17 cellular contexts compared by ENCODE assay signal in genomic region chr3:138682674-138683073, GRCh38.
DNase-seq lines count a peak whose midpoint lies in the region; ATAC-seq and TF ChIP-seq lines count a peak whose summit lies in the region.
"Had no signal": no experiment of that assay in that cellular context is flagged by ENCODE, and none has a peak within 500 bp of the region (broad histone marks: within the 10 kb centered on the region; RNA-seq: fewer than 3 reads in every experiment).

No MANE protein-coding gene starts in this region.

- H3K4me1 Mint-ChIP-seq in glutamatergic neuron (ENCODE audit: low read depth, unreplicated experiment), result peaks cover 20% of the 10 kb centered on the region
- H3K4me1 Mint-ChIP-seq in progenitor cell of endocrine pancreas (ENCODE audit: low read depth), result peaks cover 33% of the 10 kb centered on the region

- POLR2A ChIA-PET in Panc1 (lab: Charles Lee), result no interaction called here

- H3K4me2 ChIP-seq in DOHH2 (ENCODE audit: low read length), result 0 out of 2 replicates have a peak overlapping the region, but pooled peaks have one; percentile 7
- H3K4me2 ChIP-seq: BLaER1 had no signal

- no peaks in the 10 kb centered on the region for H3K9me3 ChIP-seq in DOHH2 (ENCODE audit: control insufficient read depth, insufficient read depth, low read length)
- H3K9me3 ChIP-seq in Panc1 (ENCODE audit: control insufficient read depth, insufficient read depth, low read depth, low read length), result no peaks in the 10 kb centered on the region
- H3K9me3 ChIP-seq: Caco-2, HAP-1 had no signal

- H4K20me1 ChIP-seq in DOHH2 (ENCODE audit: control insufficient read depth, insufficient read depth, low read depth, low read length), result no peaks in the 10 kb centered on the region
- H4K20me1 ChIP-seq: BLaER1 had no signal

- H3K27ac Mint-ChIP-seq in glutamatergic neuron (ENCODE audit: unreplicated experiment), result peak overlapping the region; percentile 63
- peak overlapping the region; percentile 50 for H3K27ac Mint-ChIP-seq in progenitor cell of endocrine pancreas
- H3K27ac Mint-ChIP-seq: B cell; CD8-positive, alpha-beta T cell; HFFc6 had no signal

- CTCF ChIA-PET in Panc1 (lab: Charles Lee), result no interaction called here

- intact Hi-C loops in Panc1 (cut with micrococcal nuclease; ENCODE audit: unreplicated experiment), result no loop called here
- intact Hi-C loops in left ventricle myocardium superior (cut with micrococcal nuclease), result no loop called here

- BruUV-seq in Panc1 (replicated peaks; lab: Mats Ljungman, UMichigan), result no TSS peak

- H3K4me3 Mint-ChIP-seq in glutamatergic neuron (ENCODE audit: unreplicated experiment) (no peak overlapping the region), progenitor cell of endocrine pancreas (ENCODE audit: low read depth) (no peak overlapping the region)
- H3K4me3 Mint-ChIP-seq: B cell; CD4-positive, CD25-positive, alpha-beta regulatory T cell; CD8-positive, alpha-beta T cell; HFFc6 had no signal

- peaks cover 94% of the 10 kb centered on the region for H3K4me1 ChIP-seq in DOHH2 (ENCODE audit: control insufficient read depth, low read length)
- H3K4me1 ChIP-seq in Panc1 (ENCODE audit: control insufficient read depth, insufficient read depth, low read length), result peaks cover 38% of the 10 kb centered on the region
- H3K4me1 ChIP-seq: HAP-1 had no signal

- no peak for DNase-seq in Panc1 (ENCODE audit: low read depth, low spot score)
- no peak for DNase-seq in glutamatergic neuron
- no peak for DNase-seq in progenitor cell of endocrine pancreas (ENCODE audit: low spot score, unreplicated experiment)
- DNase-seq in left ventricle myocardium superior, result no peak
- DNase-seq: Caco-2; CD4-positive, CD25-positive, alpha-beta regulatory T cell; CD8-positive, alpha-beta T cell; GOT3; HFFc6 had no signal

- H3K4me3 ChIP-seq in DOHH2 (ENCODE audit: low read length), result no peak overlapping the region
- no peak overlapping the region for H3K4me3 ChIP-seq in Panc1 (ENCODE audit: low read depth in 2 of 2, low read length in 2 of 2)
- H3K4me3 ChIP-seq: BLaER1, GM12878, HAP-1 had no signal

- TF ChIP-seq CTCF in DOHH2 (IDR thresholded peaks at IDR 0.05; ENCODE audit: low read depth, low read length, poor library complexity, severe bottlenecking) (no peak), Panc1 (IDR thresholded peaks at IDR 0.05) (no peak), glutamatergic neuron (IDR thresholded peaks at IDR 0.05; ENCODE audit: partially characterized antibody, unreplicated experiment) (no peak), progenitor cell of endocrine pancreas (IDR thresholded peaks at IDR 0.05; ENCODE audit: unreplicated experiment) (no peak)

- no peaks in the 10 kb centered on the region for H3K9me3 Mint-ChIP-seq in glutamatergic neuron (ENCODE audit: unreplicated experiment)
- no peaks in the 10 kb centered on the region for H3K9me3 Mint-ChIP-seq in progenitor cell of endocrine pancreas (ENCODE audit: low read depth)
- H3K9me3 Mint-ChIP-seq: CD4-positive, CD25-positive, alpha-beta regulatory T cell; CD8-positive, alpha-beta T cell; HFFc6 had no signal

- 0 out of 2 replicates have a peak, but pooled peaks cover 3% of the 10 kb centered on the region for H3K79me2 ChIP-seq in DOHH2 (ENCODE audit: control insufficient read depth, low read length)

- no peak for ATAC-seq in Panc1
- ATAC-seq in GM21717 (IDR thresholded peaks at IDR 0.05; ENCODE audit: unreplicated experiment), result no peak
- ATAC-seq in HG03175 (IDR thresholded peaks at IDR 0.05; ENCODE audit: unreplicated experiment), result no peak
- no peak for ATAC-seq in left ventricle myocardium superior
- ATAC-seq: CD8-positive, alpha-beta T cell; GM12878 had no signal

- H3K27me3 Mint-ChIP-seq in glutamatergic neuron (ENCODE audit: unreplicated experiment) (no peaks in the 10 kb centered on the region), progenitor cell of endocrine pancreas (no peaks in the 10 kb centered on the region)
- H3K27me3 Mint-ChIP-seq: B cell; CD4-positive, CD25-positive, alpha-beta regulatory T cell had no signal

- no peaks in the 10 kb centered on the region for H3K27me3 ChIP-seq in DOHH2 (ENCODE audit: control insufficient read depth, low read length)
- H3K27me3 ChIP-seq in Panc1 (ENCODE audit: control insufficient read depth, insufficient read depth, low read length), result no peaks in the 10 kb centered on the region
- H3K27me3 ChIP-seq: BLaER1 had no signal

- H3K36me3 ChIP-seq in DOHH2 (ENCODE audit: control insufficient read depth, low read length) (peaks cover 17% of the 10 kb centered on the region), Panc1 (ENCODE audit: control insufficient read depth, insufficient read depth, low read length) (peaks cover 4% of the 10 kb centered on the region)

- H3F3A ChIP-seq in DOHH2 (ENCODE audit: control insufficient read depth, insufficient read depth), result peaks cover 41% of the 10 kb centered on the region

- H3K27ac ChIP-seq in DOHH2 (ENCODE audit: low read depth, low read length) (peak overlapping the region; percentile 81), Panc1 (ENCODE audit: low read length) (peak overlapping the region; percentile 62)
- H3K27ac ChIP-seq: BLaER1, C4-2B had no signal

- H3K36me3 Mint-ChIP-seq in glutamatergic neuron (ENCODE audit: unreplicated experiment), result no peaks in the 10 kb centered on the region
- peaks cover 10% of the 10 kb centered on the region for H3K36me3 Mint-ChIP-seq in progenitor cell of endocrine pancreas (ENCODE audit: insufficient read depth)

- in situ Hi-C loops in Panc1 (cut with HindIII; ENCODE audit: low pct_unique_long_range_greater_than_20kb, low sequenced_read_pairs), result no loop called here

- H3K9me2 ChIP-seq in DOHH2 (replicated peaks; ENCODE audit: control insufficient read depth, low read length), result no peaks in the 10 kb centered on the region
